In genomic region chr19:31539386-31539785, GRCh38 we compare ENCODE assay signal across 30 cellular contexts.
"Had no signal": no experiment of that assay in that cellular context is flagged by ENCODE, and none has a peak within 500 bp of the region (broad histone marks: within the 10 kb centered on the region; RNA-seq: fewer than 3 reads in every experiment).

No MANE protein-coding gene starts in this region.

- ATAC-seq: activated CD8-positive, alpha-beta memory T cell treated with anti-CD3 and anti-CD28 coated beads, Interleukin-2, amount 10 ng/mL, durations not matched to agents 7 days and 5 days; activated naive CD8-positive, alpha-beta T cell treated with anti-CD3 and anti-CD28 coated beads, Interleukin-2, amount 50 U/mL, for 24 hours; PC-3 had no signal

- H3K4me3 ChIP-seq: Peyer's patch had no signal

- H3K9ac ChIP-seq: KMS-11 had no signal

- H3K27ac Mint-ChIP-seq: activated CD4-positive, alpha-beta memory T cell treated with anti-CD3 and anti-CD28 coated beads, Interleukin-2, amount 10 ng/mL, durations not matched to agents 7 days and 5 days; activated CD8-positive, alpha-beta memory T cell treated with anti-CD3 and anti-CD28 coated beads, Interleukin-2, amount 10 ng/mL, durations not matched to agents 7 days and 5 days; activated naive CD4-positive, alpha-beta T cell treated with anti-CD3 and anti-CD28 coated beads, Interleukin-2, amount 10 ng/mL, durations not matched to agents 7 days and 5 days; activated naive CD8-positive, alpha-beta T cell; activated naive CD8-positive, alpha-beta T cell treated with anti-CD3 and anti-CD28 coated beads, Interleukin-2, amount 50 U/mL, for 24 hours; brain had no signal

- H3K4me3 Mint-ChIP-seq: activated CD4-positive, alpha-beta memory T cell treated with anti-CD3 and anti-CD28 coated beads, Interleukin-2, amount 10 ng/mL, durations not matched to agents 7 days and 5 days; activated CD8-positive, alpha-beta memory T cell treated with anti-CD3 and anti-CD28 coated beads, Interleukin-2, amount 10 ng/mL, durations not matched to agents 7 days and 5 days; activated naive CD4-positive, alpha-beta T cell treated with anti-CD3 and anti-CD28 coated beads, Interleukin-2, amount 10 ng/mL, durations not matched to agents 7 days and 5 days; activated naive CD8-positive, alpha-beta T cell; activated naive CD8-positive, alpha-beta T cell treated with anti-CD3 and anti-CD28 coated beads, Interleukin-2, amount 50 U/mL, for 24 hours; brain had no signal

- H3K4me1 Mint-ChIP-seq: activated CD4-positive, alpha-beta memory T cell treated with anti-CD3 and anti-CD28 coated beads, Interleukin-2, amount 10 ng/mL, durations not matched to agents 7 days and 5 days; activated CD8-positive, alpha-beta memory T cell treated with anti-CD3 and anti-CD28 coated beads, Interleukin-2, amount 10 ng/mL, durations not matched to agents 7 days and 5 days; activated naive CD4-positive, alpha-beta T cell treated with anti-CD3 and anti-CD28 coated beads, Interleukin-2, amount 10 ng/mL, durations not matched to agents 7 days and 5 days; activated naive CD8-positive, alpha-beta T cell treated with anti-CD3 and anti-CD28 coated beads, Interleukin-2, amount 50 U/mL, for 24 hours had no signal

- H3K4me1 ChIP-seq: Peyer's patch had no signal

- H3K27me3 Mint-ChIP-seq: activated CD4-positive, alpha-beta memory T cell treated with anti-CD3 and anti-CD28 coated beads, Interleukin-2, amount 10 ng/mL, durations not matched to agents 7 days and 5 days; activated CD8-positive, alpha-beta memory T cell treated with anti-CD3 and anti-CD28 coated beads, Interleukin-2, amount 10 ng/mL, durations not matched to agents 7 days and 5 days; activated naive CD4-positive, alpha-beta T cell treated with anti-CD3 and anti-CD28 coated beads, Interleukin-2, amount 10 ng/mL, durations not matched to agents 7 days and 5 days had no signal

- H3K36me3 Mint-ChIP-seq: activated CD8-positive, alpha-beta memory T cell treated with anti-CD3 and anti-CD28 coated beads, Interleukin-2, amount 10 ng/mL, durations not matched to agents 7 days and 5 days; activated naive CD4-positive, alpha-beta T cell treated with anti-CD3 and anti-CD28 coated beads, Interleukin-2, amount 10 ng/mL, durations not matched to agents 7 days and 5 days; activated naive CD8-positive, alpha-beta T cell; brain had no signal

- H3K4me2 ChIP-seq: KMS-11 had no signal

- H3K9me3 ChIP-seq: Peyer's patch had no signal

- H3K27ac ChIP-seq: KMS-11, Peyer's patch, WERI-Rb-1 had no signal

- H3K27me3 ChIP-seq: Peyer's patch had no signal

- DNase-seq: activated CD4-positive, alpha-beta memory T cell treated with anti-CD3 and anti-CD28 coated beads, Interleukin-2, amount 10 ng/mL, durations not matched to agents 7 days and 5 days; activated CD4-positive, alpha-beta T cell treated with anti-CD3 and anti-CD28 coated beads for 1 hour; activated CD4-positive, alpha-beta T cell treated with anti-CD3 and anti-CD28 coated beads for 48 hours; activated CD4-positive, CD25-positive, alpha-beta regulatory T cell; activated CD8-positive, alpha-beta memory T cell treated with anti-CD3 and anti-CD28 coated beads, Interleukin-2, amount 10 ng/mL, durations not matched to agents 7 days and 5 days; activated CD8-positive, alpha-beta memory T cell treated with anti-CD3 and anti-CD28 coated beads, Interleukin-2, amount 50 U/mL, for 48 hours; activated effector memory CD4-positive, alpha-beta T cell treated with Interleukin-2 at 50 U/mL for 16 hours; activated naive CD4-positive, alpha-beta T cell treated with anti-CD3 and anti-CD28 coated beads, Interleukin-2, amount 10 ng/mL, durations not matched to agents 7 days and 5 days; activated naive CD8-positive, alpha-beta T cell treated with anti-CD3 and anti-CD28 coated beads, Interleukin-2, amount 50 U/mL, for 24 hours; activated T-cell treated with anti-CD3 and anti-CD28 coated beads, Interleukin-2, amount 50 U/mL, for 48 hours; anterior cingulate cortex; MM.1S; MV-4-11; NCI-H1092; NCI-H1436 treated with DMSO at 0.1 percent for 48 hours; NCI-H1694 treated with DMSO at 0.1 percent for 48 hours; NCI-H2029; NCI-H345; NCI-H524 treated with DMSO at 0.1 percent for 48 hours; NCI-H748 treated with DMSO at 0.1 percent for 48 hours; NK-92 treated with Interleukin-12 subunit alpha and Interleukin-12 subunit beta, amount 100 ng/mL, for 24 hours; PC-3; Peyer's patch; RPMI8226; SW 1271; T1000; WERI-Rb-1 had no signal
